In the genomic region with DNA sequence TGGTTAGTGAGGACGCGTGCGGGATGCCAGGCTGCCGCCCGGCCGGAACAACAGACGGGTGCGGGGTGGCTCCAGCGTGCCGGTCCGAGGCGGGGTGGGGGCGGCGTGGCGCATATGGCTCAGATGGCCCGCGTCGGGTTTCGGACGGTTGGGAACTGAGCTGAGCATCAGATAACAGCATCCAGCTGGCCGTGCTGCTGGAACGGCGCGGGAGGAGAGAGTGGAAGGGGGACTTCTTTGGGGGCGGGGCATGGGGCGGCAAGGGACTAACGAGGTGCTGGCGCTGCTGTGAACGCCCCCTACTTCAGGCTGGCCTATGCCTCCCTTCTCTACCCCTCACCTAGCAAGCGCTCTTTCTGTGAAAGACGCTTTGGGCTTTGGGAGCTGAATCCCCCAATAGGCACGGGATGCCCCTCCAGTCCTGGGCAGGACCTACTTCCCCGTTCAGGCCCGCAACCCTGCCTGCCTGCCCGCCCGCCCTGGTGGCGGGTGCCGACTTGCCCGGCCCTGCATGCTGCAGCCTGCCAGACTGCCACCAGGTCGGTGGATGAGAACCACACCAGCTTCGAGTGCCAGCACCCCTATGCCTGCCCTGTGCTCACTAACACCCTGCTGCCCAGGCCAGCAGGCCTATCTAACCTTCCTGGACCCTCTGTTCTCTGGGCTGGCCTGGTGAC, we compare ENCODE assay signal across 8 cellular contexts. TPM values are rescaled to one million over a fixed set of nuclear protein-coding genes. Genes with fewer than 3 reads are reported as not detected.
DNase-seq lines count a peak whose midpoint lies in the region; ATAC-seq and TF ChIP-seq lines count a peak whose summit lies in the region.

No MANE protein-coding gene starts in this region.

- no peaks in the 10 kb centered on the region for H3K9me3 ChIP-seq in H9 (ENCODE audit: control insufficient read depth, low read depth, low read length)
- H3K9me3 ChIP-seq in osteoblast (ENCODE audit: low read depth, low read length), result no peaks in the 10 kb centered on the region

- no CpG with 5 or more reads among the region's 41 CpGs for WGBS in H9 (ENCODE audit: extremely low coverage, insufficient read length, low lambda C conversion rate)

- no peak overlapping the region for H2BK120ac ChIP-seq in H9 (ENCODE audit: low read depth, low read length, poor library complexity, severe bottlenecking)

- no peak overlapping the region for H3K4ac ChIP-seq in H9 (ENCODE audit: low read depth, low read length)

- H3K79me1 ChIP-seq in H9 (ENCODE audit: insufficient read depth, low read depth, low read length, poor library complexity, severe bottlenecking), result no peaks in the 10 kb centered on the region

- peaks cover under 1% of the 10 kb centered on the region for H3K36me3 ChIP-seq in osteoblast (ENCODE audit: insufficient read depth, low read length)

- H3K18ac ChIP-seq in H9 (ENCODE audit: insufficient read length, low read depth, low read length), result no peak overlapping the region

- H2BK12ac ChIP-seq in H9 (ENCODE audit: insufficient read length, low read depth, low read length), result no peak overlapping the region

- H2BK5ac ChIP-seq in H9 (ENCODE audit: insufficient read length, low read length), result no peak overlapping the region

- no peak overlapping the region for H3T11ph ChIP-seq in H9 (ENCODE audit: low read length)

- H3K14ac ChIP-seq in H9 (ENCODE audit: insufficient read depth, low read length), result no peak overlapping the region

- H3K9me3 Mint-ChIP-seq in H9, result no peaks in the 10 kb centered on the region
- no peaks in the 10 kb centered on the region for H3K9me3 Mint-ChIP-seq in activated T-cell treated with anti-CD3 and anti-CD28 coated beads, Interleukin-2, amount 50 U/mL, for 4 hours

- peaks cover 48% of the 10 kb centered on the region for H3K27me3 Mint-ChIP-seq in H9 (ENCODE audit: low read depth)
- H3K27me3 Mint-ChIP-seq in activated T-cell treated with anti-CD3 and anti-CD28 coated beads, Interleukin-2, amount 50 U/mL, for 4 hours (ENCODE audit: low read depth), result no peaks in the 10 kb centered on the region

- H3K27me3 ChIP-seq in H9 (ENCODE audit: insufficient read depth, low read length) (no peaks in the 10 kb centered on the region; the same call in 1 of the 2 replicates), osteoblast (ENCODE audit: insufficient read depth, low read length) (no peaks in the 10 kb centered on the region)

- TF ChIP-seq CTCF in H9 (conservative IDR thresholded peaks at IDR 0.05) (peak; percentile 30; the same call in 2 of the 3 replicates), osteoblast (IDR thresholded peaks at IDR 0.05; ENCODE audit: extremely low read depth, low read depth, low read length) (no peak)

- H3K56ac ChIP-seq in H9 (ENCODE audit: insufficient read length, low read depth, low read length), result no peak overlapping the region

- ATAC-seq in activated T-cell treated with anti-CD3 and anti-CD28 coated beads, Interleukin-2, amount 50 U/mL, for 4 hours, result peak; percentile 27 to 31

- DNase-seq in DMS79 (lab: John Stamatoyannopoulos, UW) (peak; percentile 19), H9 (peak; percentile 74), NCI-H2227 treated with DMSO at 0.1 percent for 48 hours (lab: John Stamatoyannopoulos, UW) (peak; percentile 50), fibroblast of gingiva (ENCODE audit: low read depth) (peak; percentile 58), osteoblast (ENCODE audit: insufficient read length, low spot score, missing footprints) (peak; percentile 74), HuH-7 (ENCODE audit: low spot score) (no peak), islet precursor cell (no peak)
- peak; percentile 28 for DNase-seq in activated T-cell treated with anti-CD3 and anti-CD28 coated beads, Interleukin-2, amount 50 U/mL, for 4 hours

- H2AK5ac ChIP-seq in H9 (ENCODE audit: insufficient read length, low read length), result no peak overlapping the region

- no peak overlapping the region for H3K27ac Mint-ChIP-seq in H9

- H3K4me3 Mint-ChIP-seq in H9, result peak overlapping the region; percentile 79 to 82
- peak overlapping the region; percentile 85 for H3K4me3 Mint-ChIP-seq in activated T-cell treated with anti-CD3 and anti-CD28 coated beads, Interleukin-2, amount 50 U/mL, for 4 hours

- H3K4me2 ChIP-seq in H9 (ENCODE audit: insufficient read depth, insufficient read length, low read length), result peak overlapping the region; percentile 37
- peak overlapping the region; percentile 97 for H3K4me2 ChIP-seq in osteoblast (ENCODE audit: insufficient read depth, low read length)

- H3K4me1 ChIP-seq in H9 (ENCODE audit: insufficient read depth, low read length) (peaks cover 8% of the 10 kb centered on the region; the same call in 1 of the 2 replicates), osteoblast (ENCODE audit: insufficient read depth, low read length) (peaks cover 25% of the 10 kb centered on the region)

- H2AFZ ChIP-seq in H9 (ENCODE audit: low read length) (no peak overlapping the region), osteoblast (ENCODE audit: low read length) (peak overlapping the region; percentile 83)

- H4K20me1 ChIP-seq in H9 (ENCODE audit: control insufficient read depth, insufficient read depth, insufficient read length) (no peaks in the 10 kb centered on the region), osteoblast (ENCODE audit: insufficient read depth, low read length) (peaks cover 12% of the 10 kb centered on the region)

- H3K4me3 ChIP-seq in osteoblast (ENCODE audit: insufficient read depth, low read length), result peak overlapping the region; percentile 95

- no peak overlapping the region for H3K27ac ChIP-seq in H9 (ENCODE audit: insufficient read length, low read depth, low read length)
- no peak overlapping the region for H3K27ac ChIP-seq in osteoblast (ENCODE audit: low read depth, low read length)

- H3K79me2 ChIP-seq in H9 (ENCODE audit: insufficient read depth, low read length) (no peaks in the 10 kb centered on the region), osteoblast (ENCODE audit: insufficient read depth, low read length) (peaks cover 3% of the 10 kb centered on the region)

- no peak overlapping the region for H3K23ac ChIP-seq in H9 (ENCODE audit: insufficient read length, low read depth, low read length)

- H3K23me2 ChIP-seq in H9 (ENCODE audit: insufficient read length, low read depth, low read length, poor library complexity, severe bottlenecking), result peaks cover 14% of the 10 kb centered on the region

- H4K8ac ChIP-seq in H9 (replicated peaks; ENCODE audit: insufficient read length, low read depth, low read length), result no peak overlapping the region

- H3K36me3 Mint-ChIP-seq in H9 (ENCODE audit: insufficient read depth in 1 of 3, low read depth in 3 of 3), result no peaks in the 10 kb centered on the region
- H3K36me3 Mint-ChIP-seq in activated T-cell treated with anti-CD3 and anti-CD28 coated beads, Interleukin-2, amount 50 U/mL, for 4 hours (ENCODE audit: insufficient read depth), result no peaks in the 10 kb centered on the region

- no peak overlapping the region for H2BK15ac ChIP-seq in H9 (ENCODE audit: low read depth, low read length)

- no peak overlapping the region for H2BK20ac ChIP-seq in H9 (ENCODE audit: low read depth, low read length, poor library complexity, severe bottlenecking)

- H4K5ac ChIP-seq in H9 (ENCODE audit: insufficient read length, low read depth, low read length), result no peak overlapping the region

- H3K4me1 Mint-ChIP-seq in H9, result peaks cover 31% of the 10 kb centered on the region in 2 experiments
- peaks cover 44% of the 10 kb centered on the region for H3K4me1 Mint-ChIP-seq in activated T-cell treated with anti-CD3 and anti-CD28 coated beads, Interleukin-2, amount 50 U/mL, for 4 hours (ENCODE audit: low read depth)

- H4K91ac ChIP-seq in H9 (ENCODE audit: insufficient read length, low read depth, low read length), result no peak overlapping the region

- no peak overlapping the region for H3K9ac ChIP-seq in H9 (ENCODE audit: extremely low read depth, insufficient read length, low read length)

RNA-seq across cellular contexts. Expression of a gene that starts 0.5 kb away (rescaled TPM):
- total RNA-seq in H9 (2021), result 1.2 and 1.4 TPM in 2 replicates
- total RNA-seq in activated T-cell treated with anti-CD3 and anti-CD28 coated beads, Interleukin-2, amount 50 U/mL, for 4 hours, result 1 to 10 TPM; 1.4 to 1.8 (median 1.4) TPM
- 5.8 and 6.5 TPM in 2 replicates for total RNA-seq in osteoblast

RNA-seq across cellular contexts. Expression of a gene that starts 3.9 kb away (rescaled TPM):
- total RNA-seq in H9 (2021) (not detected in 2 replicates), osteoblast (under 0.01 TPM in 1 of 2 replicates, not detected in the other)
- total RNA-seq in activated T-cell treated with anti-CD3 and anti-CD28 coated beads, Interleukin-2, amount 50 U/mL, for 4 hours, result not detected

RNA-seq across cellular contexts. Expression of a gene that starts 10.2 kb away (rescaled TPM):
- total RNA-seq in H9 (2021), result 0.85 and 1.0 TPM in 2 replicates
- total RNA-seq in activated T-cell treated with anti-CD3 and anti-CD28 coated beads, Interleukin-2, amount 50 U/mL, for 4 hours, result 10 to 100 TPM; 27.7 to 28.7 (median 27.8) TPM
- total RNA-seq in osteoblast, result 76.7 and 81.3 TPM in 2 replicates

RNA-seq across cellular contexts. Expression of a gene that starts 17.3 kb away (rescaled TPM):
- 42.0 and 42.2 TPM in 2 replicates for total RNA-seq in H9 (2021)
- total RNA-seq in activated T-cell treated with anti-CD3 and anti-CD28 coated beads, Interleukin-2, amount 50 U/mL, for 4 hours, result 10 to 100 TPM; 37.2 to 39.0 (median 38.2) TPM
- 46.9 and 48.5 TPM in 2 replicates for total RNA-seq in osteoblast

RNA-seq across cellular contexts. Expression of a gene that starts 52.8 kb away (rescaled TPM):
- total RNA-seq in H9 (2021) (30.9 and 36.7 TPM in 2 replicates), osteoblast (1.4 and 2.4 TPM in 2 replicates)
- 10 to 100 TPM; 12.1 to 19.1 (median 12.6) TPM for total RNA-seq in activated T-cell treated with anti-CD3 and anti-CD28 coated beads, Interleukin-2, amount 50 U/mL, for 4 hours

Comparison
In these comparisons a context has a peak if more than half of its experiments do, and no peak if none do; other contexts are left out.
1. DNase-seq: peak in DMS79 (single experiment), H9 (single experiment), NCI-H2227 treated with DMSO at 0.1 percent for 48 hours (single experiment), activated T-cell treated with anti-CD3 and anti-CD28 coated beads, Interleukin-2, amount 50 U/mL, for 4 hours (single experiment), fibroblast of gingiva (single experiment) and osteoblast (single experiment); none in HuH-7 (single experiment) and islet precursor cell (single experiment).
2. RNA of a gene that starts 10.2 kb away (total RNA-seq): 76.7 to 81.3 TPM in osteoblast and 27.7 to 28.7 TPM in activated T-cell treated with anti-CD3 and anti-CD28 coated beads, Interleukin-2, amount 50 U/mL, for 4 hours; 0.85 to 1.0 TPM in H9; every median in the first group is over 10 times any median in the second.